In the genomic region with DNA sequence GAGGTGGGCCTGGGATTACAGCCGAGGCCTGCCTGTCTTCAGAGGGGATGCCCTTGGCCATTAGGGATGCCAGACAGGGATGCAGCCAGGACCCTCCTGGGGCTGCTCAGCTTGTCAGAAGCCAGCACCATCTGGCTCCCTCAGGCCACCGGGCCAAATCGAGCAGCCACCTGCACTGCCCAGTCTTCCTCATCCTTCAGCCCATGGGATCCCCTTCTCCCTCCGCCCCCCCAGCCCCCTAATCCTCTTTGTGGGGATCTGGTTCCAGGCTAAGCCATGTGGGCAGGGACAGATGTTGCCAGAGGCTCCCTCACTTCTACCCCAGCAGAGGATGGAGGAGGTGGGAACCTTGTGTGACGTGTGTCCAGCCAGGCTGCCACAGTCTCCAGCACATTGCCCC, we compare ENCODE assay signal across 21 cellular contexts.
"Had no signal": no experiment of that assay in that cellular context is flagged by ENCODE, and none has a peak within 500 bp of the region (broad histone marks: within the 10 kb centered on the region; RNA-seq: fewer than 3 reads in every experiment).

No MANE protein-coding gene starts in this region.

- H3K27me3 Mint-ChIP-seq: activated naive CD4-positive, alpha-beta T cell treated with anti-CD3 and anti-CD28 coated beads, Interleukin-2, amount 50 U/mL, for 24 hours; naive thymus-derived CD4-positive, alpha-beta T cell; stimulated activated naive B cell treated with anti-CD40 and anti-IgM and Interleukin-4, amounts not matched to agents 10 μg/mL and 1 μg/mL and 100 μg/mL, for 72 hours had no signal

- ATAC-seq: activated CD8-positive, alpha-beta T cell treated with anti-CD3 and anti-CD28 coated beads, Interleukin-2, amount 10 ng/mL, durations not matched to agents 7 days and 5 days; body of pancreas; lower lobe of right lung; naive thymus-derived CD4-positive, alpha-beta T cell; sciatic nerve; stimulated activated naive B cell treated with anti-CD40 and anti-IgM and Interleukin-4, amounts not matched to agents 10 μg/mL and 1 μg/mL and 100 μg/mL, for 72 hours had no signal

- H3K36me3 ChIP-seq: neural progenitor cell had no signal

- H3K27me3 ChIP-seq: body of pancreas, neural progenitor cell, vagina had no signal

- H3K4me1 ChIP-seq: body of pancreas, lower lobe of right lung, neural progenitor cell had no signal

- H3K9me3 ChIP-seq: body of pancreas, lower lobe of right lung, vagina had no signal

- DNase-seq: activated CD4-positive, alpha-beta T cell treated with anti-CD3 and anti-CD28 coated beads for 1 hour; activated CD4-positive, alpha-beta T cell treated with anti-CD3 and anti-CD28 coated beads, Interleukin-2, amount 50 U/mL, for 1 hour; activated CD8-positive, alpha-beta T cell treated with anti-CD3 and anti-CD28 coated beads, Interleukin-2, amount 10 ng/mL, durations not matched to agents 7 days and 5 days; activated gamma-delta T cell treated with Interleukin-2 at 50 U/mL for 16 hours; anterior cingulate cortex; body of pancreas; foreskin fibroblast; kidney; lower lobe of right lung; naive thymus-derived CD4-positive, alpha-beta T cell; posterior cingulate gyrus; small intestine; stimulated activated CD4-positive, alpha-beta T cell treated with anti-CD3 and anti-CD28 coated beads, Interleukin-15, amount 100 ng/mL, for 24 hours; stimulated activated naive B cell treated with anti-CD40 and anti-IgM and Interleukin-4, amounts not matched to agents 10 μg/mL and 1 μg/mL and 100 μg/mL, for 72 hours; trophoblast cell had no signal

- H3K4me1 Mint-ChIP-seq: activated naive CD4-positive, alpha-beta T cell treated with anti-CD3 and anti-CD28 coated beads, Interleukin-2, amount 50 U/mL, for 24 hours had no signal

- H3K4me3 Mint-ChIP-seq: activated CD8-positive, alpha-beta T cell treated with anti-CD3 and anti-CD28 coated beads, Interleukin-2, amount 10 ng/mL, durations not matched to agents 7 days and 5 days; activated naive CD4-positive, alpha-beta T cell treated with anti-CD3 and anti-CD28 coated beads, Interleukin-2, amount 50 U/mL, for 24 hours; activated T-helper 1 cell treated with anti-CD3 and anti-CD28 coated beads, Interleukin-12 subunit alpha, Interleukin-12 subunit beta, Interleukin-2, Interleukin-4 antibody, amounts not matched to agents 30 ng/mL and 10 ng/mL and 1 ng/mL, durations not matched to agents 14 hours and 24 hours and 36 hours; naive thymus-derived CD4-positive, alpha-beta T cell; neural progenitor cell; stimulated activated naive B cell treated with anti-CD40 and anti-IgM and Interleukin-4, amounts not matched to agents 10 μg/mL and 1 μg/mL and 100 μg/mL, for 72 hours had no signal

- H3K4me3 ChIP-seq: body of pancreas, coronary artery, lower lobe of right lung, neural progenitor cell, vagina had no signal

- H3K27ac ChIP-seq: body of pancreas, coronary artery, lower lobe of right lung, neural progenitor cell, vagina had no signal

- H3K9me3 Mint-ChIP-seq: activated naive CD4-positive, alpha-beta T cell treated with anti-CD3 and anti-CD28 coated beads, Interleukin-2, amount 50 U/mL, for 24 hours; activated T-helper 1 cell treated with anti-CD3 and anti-CD28 coated beads, Interleukin-12 subunit alpha, Interleukin-12 subunit beta, Interleukin-2, Interleukin-4 antibody, amounts not matched to agents 30 ng/mL and 10 ng/mL and 1 ng/mL, durations not matched to agents 14 hours and 24 hours and 36 hours; naive thymus-derived CD4-positive, alpha-beta T cell; neural progenitor cell; stimulated activated naive B cell treated with anti-CD40 and anti-IgM and Interleukin-4, amounts not matched to agents 10 μg/mL and 1 μg/mL and 100 μg/mL, for 72 hours had no signal

- H3K27ac Mint-ChIP-seq: activated CD8-positive, alpha-beta T cell treated with anti-CD3 and anti-CD28 coated beads, Interleukin-2, amount 10 ng/mL, durations not matched to agents 7 days and 5 days; activated naive CD4-positive, alpha-beta T cell treated with anti-CD3 and anti-CD28 coated beads, Interleukin-2, amount 50 U/mL, for 24 hours; activated T-helper 1 cell treated with anti-CD3 and anti-CD28 coated beads, Interleukin-12 subunit alpha, Interleukin-12 subunit beta, Interleukin-2, Interleukin-4 antibody, amounts not matched to agents 30 ng/mL and 10 ng/mL and 1 ng/mL, durations not matched to agents 14 hours and 24 hours and 36 hours; naive thymus-derived CD4-positive, alpha-beta T cell; stimulated activated naive B cell treated with anti-CD40 and anti-IgM and Interleukin-4, amounts not matched to agents 10 μg/mL and 1 μg/mL and 100 μg/mL, for 72 hours had no signal
